7 cellular contexts compared by ENCODE assay signal in the genomic region with DNA sequence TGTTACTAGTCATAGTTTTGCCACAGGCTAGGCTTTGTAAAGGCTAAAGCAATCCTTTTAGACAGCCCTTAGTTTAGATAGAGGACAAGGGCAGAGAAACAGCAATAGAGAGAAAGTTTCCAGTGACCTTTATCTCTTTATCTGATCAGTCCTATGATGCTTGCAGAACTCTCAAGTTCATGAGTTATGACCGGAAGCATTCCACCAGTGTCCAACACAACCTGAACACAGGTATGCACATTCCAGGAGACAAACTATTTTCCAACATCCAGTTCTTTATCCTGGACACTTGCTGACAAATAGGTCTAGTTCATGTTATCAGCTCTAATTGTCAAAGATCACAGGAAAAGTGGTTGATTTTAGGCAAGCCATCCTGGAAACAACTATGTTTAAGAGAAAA.
"Had no signal": no experiment of that assay in that cellular context is flagged by ENCODE, and none has a peak within 500 bp of the region (broad histone marks: within the 10 kb centered on the region; RNA-seq: fewer than 3 reads in every experiment).

No MANE protein-coding gene starts in this region.

- H3K4me2 ChIP-seq: GM23338 had no signal

- H3K36me3 ChIP-seq: HAP-1 had no signal

- H2AFZ ChIP-seq: GM23338 had no signal

- H3K4me1 ChIP-seq: HAP-1 had no signal

- H3K9me3 ChIP-seq: HAP-1 had no signal

- DNase-seq: H7, HFFc6, KG1 had no signal

- H3K4me3 ChIP-seq: GM23338, HAP-1 had no signal

- H3K27ac ChIP-seq: HL-60 had no signal

- FAIRE-seq: HepG2 had no signal
